In genomic region chr2:127634066-127634617, GRCh38 we compare ENCODE assay signal across 2 cellular contexts.
TF ChIP-seq lines count a peak whose summit lies in the region.

No MANE protein-coding gene starts in this region.

TF ChIP-seq in liver, 16 proteins besides CTCF, POLR2A, EP300 and RAD21:
- no peak for TF ChIP-seq EGR1 (IDR thresholded peaks at IDR 0.05; ENCODE audit: low read depth in 2 of 2)
- peak; percentile 2 for TF ChIP-seq NR2F2 (IDR thresholded peaks at IDR 0.05)
- TF ChIP-seq, protein P1, sequence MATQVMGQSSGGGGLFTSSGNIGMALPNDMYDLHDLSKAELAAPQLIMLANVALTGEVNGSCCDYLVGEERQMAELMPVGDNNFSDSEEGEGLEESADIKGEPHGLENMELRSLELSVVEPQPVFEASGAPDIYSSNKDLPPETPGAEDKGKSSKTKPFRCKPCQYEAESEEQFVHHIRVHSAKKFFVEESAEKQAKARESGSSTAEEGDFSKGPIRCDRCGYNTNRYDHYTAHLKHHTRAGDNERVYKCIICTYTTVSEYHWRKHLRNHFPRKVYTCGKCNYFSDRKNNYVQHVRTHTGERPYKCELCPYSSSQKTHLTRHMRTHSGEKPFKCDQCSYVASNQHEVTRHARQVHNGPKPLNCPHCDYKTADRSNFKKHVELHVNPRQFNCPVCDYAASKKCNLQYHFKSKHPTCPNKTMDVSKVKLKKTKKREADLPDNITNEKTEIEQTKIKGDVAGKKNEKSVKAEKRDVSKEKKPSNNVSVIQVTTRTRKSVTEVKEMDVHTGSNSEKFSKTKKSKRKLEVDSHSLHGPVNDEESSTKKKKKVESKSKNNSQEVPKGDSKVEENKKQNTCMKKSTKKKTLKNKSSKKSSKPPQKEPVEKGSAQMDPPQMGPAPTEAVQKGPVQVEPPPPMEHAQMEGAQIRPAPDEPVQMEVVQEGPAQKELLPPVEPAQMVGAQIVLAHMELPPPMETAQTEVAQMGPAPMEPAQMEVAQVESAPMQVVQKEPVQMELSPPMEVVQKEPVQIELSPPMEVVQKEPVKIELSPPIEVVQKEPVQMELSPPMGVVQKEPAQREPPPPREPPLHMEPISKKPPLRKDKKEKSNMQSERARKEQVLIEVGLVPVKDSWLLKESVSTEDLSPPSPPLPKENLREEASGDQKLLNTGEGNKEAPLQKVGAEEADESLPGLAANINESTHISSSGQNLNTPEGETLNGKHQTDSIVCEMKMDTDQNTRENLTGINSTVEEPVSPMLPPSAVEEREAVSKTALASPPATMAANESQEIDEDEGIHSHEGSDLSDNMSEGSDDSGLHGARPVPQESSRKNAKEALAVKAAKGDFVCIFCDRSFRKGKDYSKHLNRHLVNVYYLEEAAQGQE (IDR thresholded peaks at IDR 0.05): no peak
- no peak for TF ChIP-seq GABPA (IDR thresholded peaks at IDR 0.05 in 1 of 2, conservative IDR thresholded peaks at IDR 0.05 in 1 of 2)

TF ChIP-seq in HepG2, 621 proteins besides CTCF, POLR2A, EP300 and RAD21:
- TF ChIP-seq, protein P2, sequence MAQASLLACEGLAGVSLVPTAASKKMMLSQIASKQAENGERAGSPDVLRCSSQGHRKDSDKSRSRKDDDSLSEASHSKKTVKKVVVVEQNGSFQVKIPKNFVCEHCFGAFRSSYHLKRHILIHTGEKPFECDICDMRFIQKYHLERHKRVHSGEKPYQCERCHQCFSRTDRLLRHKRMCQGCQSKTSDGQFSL (CRISPR knock-in tag; IDR thresholded peaks at IDR 0.05): no peak
- TF ChIP-seq ZNF800 (CRISPR knock-in tag; IDR thresholded peaks at IDR 0.05) (no peak), DNMT1 (CRISPR knock-in tag; IDR thresholded peaks at IDR 0.05) (no peak), ZNF547 (CRISPR knock-in tag; IDR thresholded peaks at IDR 0.05) (no peak), ZNF296 (CRISPR knock-in tag; conservative IDR thresholded peaks at IDR 0.05) (no peak), ZNF121 (CRISPR knock-in tag; IDR thresholded peaks at IDR 0.05) (no peak), GZF1 (CRISPR knock-in tag; IDR thresholded peaks at IDR 0.05) (no peak), RARG (CRISPR knock-in tag; IDR thresholded peaks at IDR 0.05; ENCODE audit: low read depth) (no peak)
